11 cellular contexts compared by ENCODE assay signal in the genomic region with DNA sequence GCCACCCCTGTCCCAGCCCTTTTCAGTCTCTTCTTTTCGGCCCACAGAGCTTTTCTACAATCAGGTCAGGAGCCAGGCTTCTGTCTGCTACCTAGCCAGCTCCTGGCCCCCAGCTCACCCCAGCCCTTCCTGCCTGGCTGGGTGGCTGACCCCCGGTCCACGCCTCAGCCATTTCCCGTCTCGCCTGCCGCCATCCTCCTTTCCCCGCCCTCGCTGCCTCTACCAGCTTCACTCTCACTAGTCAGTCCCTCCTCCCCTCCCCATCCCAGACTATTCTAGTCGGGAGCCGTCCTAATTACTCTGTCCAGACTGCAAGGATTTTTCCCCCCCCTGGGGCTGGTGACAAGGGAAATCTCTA. TPM values are rescaled to one million over a fixed set of nuclear protein-coding genes. Genes with fewer than 3 reads are reported as not detected.
DNase-seq lines count a peak whose midpoint lies in the region; ATAC-seq and TF ChIP-seq lines count a peak whose summit lies in the region.
"Had no signal": no experiment of that assay in that cellular context is flagged by ENCODE, and none has a peak within 500 bp of the region (broad histone marks: within the 10 kb centered on the region; RNA-seq: fewer than 3 reads in every experiment).

No MANE protein-coding gene starts in this region.

- TF ChIP-seq CTCF in lower lobe of right lung (IDR thresholded peaks at IDR 0.05) (no peak), thoracic aorta (IDR thresholded peaks at IDR 0.05) (no peak)

- H3K4me1 ChIP-seq in lower lobe of right lung (peaks cover 63% of the 10 kb centered on the region), thoracic aorta (ENCODE audit: control insufficient read depth in 1 of 2, low read depth in 2 of 2) (peaks cover 32 to 52% of the 10 kb centered on the region in 2 donors)

- H3K9me3 ChIP-seq in lower lobe of right lung (no peaks in the 10 kb centered on the region), thoracic aorta (no peaks in the 10 kb centered on the region)
- H3K9me3 ChIP-seq: HAP-1 had no signal

- H3K4me3 Mint-ChIP-seq in activated naive CD4-positive, alpha-beta T cell treated with anti-CD3 and anti-CD28 coated beads, Interleukin-2, amount 50 U/mL, for 24 hours: peak overlapping the region; percentile 19

- intact Hi-C loops in lower lobe of right lung (cut with DNase I): no loop called here

- H3K27me3 Mint-ChIP-seq in activated naive CD4-positive, alpha-beta T cell treated with anti-CD3 and anti-CD28 coated beads, Interleukin-2, amount 50 U/mL, for 24 hours: peaks cover 33% of the 10 kb centered on the region

- H3K27ac ChIP-seq in lower lobe of right lung (no peak overlapping the region), thoracic aorta (no peak overlapping the region)
- H3K27ac ChIP-seq: HL-60 had no signal

- peak overlapping the region; percentile 4 for H3K27ac Mint-ChIP-seq in activated naive CD4-positive, alpha-beta T cell treated with anti-CD3 and anti-CD28 coated beads, Interleukin-2, amount 50 U/mL, for 24 hours
- H3K27ac Mint-ChIP-seq in activated naive CD4-positive, alpha-beta T cell treated with anti-CD3 and anti-CD28 coated beads, Interleukin-2, amount 50 U/mL, for 72 hours: no peak overlapping the region

- H3K4me3 ChIP-seq in lower lobe of right lung: peak overlapping the region; percentile 38
- H3K4me3 ChIP-seq in thoracic aorta: peak overlapping the region; percentile 53
- H3K4me3 ChIP-seq: HAP-1 had no signal

- no peak for DNase-seq in activated naive CD4-positive, alpha-beta T cell treated with anti-CD3 and anti-CD28 coated beads, Interleukin-2, amount 50 U/mL, for 72 hours (ENCODE audit: low spot score in 2 of 2)
- DNase-seq in cerebellar cortex (ENCODE audit: low spot score) (peak; percentile 31), lower lobe of right lung (no peak), thoracic aorta (ENCODE audit: low spot score) (no peak), activated gamma-delta T cell treated with Interleukin-2 at 50 U/mL for 16 hours (no peak), GDM1 (lab: John Stamatoyannopoulos, UW) (no peak), pons (ENCODE audit: low spot score) (no peak)
- DNase-seq: effector memory CD4-positive, alpha-beta T cell had no signal

- ATAC-seq in activated naive CD4-positive, alpha-beta T cell treated with anti-CD3 and anti-CD28 coated beads, Interleukin-2, amount 50 U/mL, for 72 hours: no peak
- ATAC-seq in lower lobe of right lung (peak; percentile 3 to 13), thoracic aorta (ENCODE audit: insufficient number of reproducible peaks, low FRiP score, low read depth) (no peak)

- H3K4me1 Mint-ChIP-seq in activated naive CD4-positive, alpha-beta T cell treated with anti-CD3 and anti-CD28 coated beads, Interleukin-2, amount 50 U/mL, for 24 hours: peaks cover 40% of the 10 kb centered on the region

- no peaks in the 10 kb centered on the region for H3K9me3 Mint-ChIP-seq in activated naive CD4-positive, alpha-beta T cell treated with anti-CD3 and anti-CD28 coated beads, Interleukin-2, amount 50 U/mL, for 24 hours
- H3K9me3 Mint-ChIP-seq in activated naive CD4-positive, alpha-beta T cell treated with anti-CD3 and anti-CD28 coated beads, Interleukin-2, amount 50 U/mL, for 72 hours: no peaks in the 10 kb centered on the region

- H3K36me3 ChIP-seq in lower lobe of right lung: peaks cover 30% of the 10 kb centered on the region
- H3K36me3 ChIP-seq in thoracic aorta: peaks cover 15% of the 10 kb centered on the region

- H3K27me3 ChIP-seq in lower lobe of right lung (ENCODE audit: low read depth) (peaks cover 60% of the 10 kb centered on the region), thoracic aorta (replicated peaks; ENCODE audit: insufficient read depth) (peaks cover 8% of the 10 kb centered on the region)

- peaks cover 3% of the 10 kb centered on the region for H3K36me3 Mint-ChIP-seq in activated naive CD4-positive, alpha-beta T cell treated with anti-CD3 and anti-CD28 coated beads, Interleukin-2, amount 50 U/mL, for 24 hours
- peaks cover 0 to 10% of the 10 kb centered on the region in 2 donors for H3K36me3 Mint-ChIP-seq in activated naive CD4-positive, alpha-beta T cell treated with anti-CD3 and anti-CD28 coated beads, Interleukin-2, amount 50 U/mL, for 72 hours

RNA-seq across cellular contexts. Expression of a gene that starts 0.9 kb away (rescaled TPM):
- total RNA-seq in activated naive CD4-positive, alpha-beta T cell treated with anti-CD3 and anti-CD28 coated beads, Interleukin-2, amount 50 U/mL, for 72 hours: 1 to 10 TPM in 1 of 2 donors, under 1 TPM in 1; 0.19 to 1.0 TPM
- total RNA-seq in lower lobe of right lung: 1.5 TPM
- total RNA-seq in thoracic aorta: 1 to 10 TPM; 1.2 to 2.4 TPM

RNA-seq across cellular contexts. Expression of a gene that starts 16.9 kb away (rescaled TPM):
- total RNA-seq in activated naive CD4-positive, alpha-beta T cell treated with anti-CD3 and anti-CD28 coated beads, Interleukin-2, amount 50 U/mL, for 72 hours: 100 to 1,000 TPM in 1 of 2 donors, 10 to 100 TPM in 1; 64.0 to 134 TPM
- total RNA-seq in lower lobe of right lung (61.7 TPM), thoracic aorta (10 to 100 TPM; 77.7 to 93.4 TPM)

RNA-seq across cellular contexts. Expression of a gene that starts 23.9 kb away (rescaled TPM):
- total RNA-seq in activated naive CD4-positive, alpha-beta T cell treated with anti-CD3 and anti-CD28 coated beads, Interleukin-2, amount 50 U/mL, for 72 hours: 10 to 100 TPM; 12.7 to 19.7 TPM
- total RNA-seq in lower lobe of right lung (1.5 TPM), thoracic aorta (1 to 10 TPM in 1 of 2 donors, not detected in 1; 1.3 TPM)

RNA-seq across cellular contexts. Expression of a gene that starts 33.1 kb away (rescaled TPM):
- 100 to 1,000 TPM in 1 of 2 donors, 10 to 100 TPM in 1; 67.7 to 110 TPM for total RNA-seq in activated naive CD4-positive, alpha-beta T cell treated with anti-CD3 and anti-CD28 coated beads, Interleukin-2, amount 50 U/mL, for 72 hours
- total RNA-seq in lower lobe of right lung: 114 TPM
- 100 to 1,000 TPM in 1 of 2 donors, 10 to 100 TPM in 1; 56.5 to 101 TPM for total RNA-seq in thoracic aorta

RNA-seq across cellular contexts. Expression of a gene that starts 37.5 kb away (rescaled TPM):
- total RNA-seq in activated naive CD4-positive, alpha-beta T cell treated with anti-CD3 and anti-CD28 coated beads, Interleukin-2, amount 50 U/mL, for 72 hours: 1,000 to 10,000 TPM; 2,180 to 2,388 TPM
- total RNA-seq in lower lobe of right lung: 575 TPM
- 100 to 1,000 TPM; 501 to 945 TPM for total RNA-seq in thoracic aorta

Comparison
In these comparisons a context has a peak if more than half of its experiments do, and no peak if none do; other contexts are left out.
1. ATAC-seq: peak in lower lobe of right lung (2 of 2); none in activated naive CD4-positive, alpha-beta T cell treated with anti-CD3 and anti-CD28 coated beads, Interleukin-2, amount 50 U/mL, for 72 hours (0 of 2) and thoracic aorta (single experiment).